ENCODE assay signal across 22 cellular contexts in genomic region chr18:8044004-8044403, GRCh38.
"Had no signal": no experiment of that assay in that cellular context is flagged by ENCODE, and none has a peak within 500 bp of the region (broad histone marks: within the 10 kb centered on the region; RNA-seq: fewer than 3 reads in every experiment).

No MANE protein-coding gene starts in this region.

- ATAC-seq: HepG2, Panc1, PC-3 had no signal

- H3K27ac ChIP-seq: RWPE1 had no signal

- DNase-seq: IMR-90, Karpas-422, KG1, MM.1S, NCI-H1092 treated with DMSO at 0.1 percent for 48 hours, NCI-H1436, NCI-H187, NCI-H2029, NCI-H2081 treated with DMSO at 0.1 percent for 48 hours, NCI-H2171, NCI-H226, NCI-H446, NCI-H510A, NCI-H524 treated with DMSO at 0.1 percent for 48 hours, NCI-H69, NCI-H774, PC-3, SHP77, SK-N-SH had no signal

- H3K9me3 ChIP-seq: SK-N-SH had no signal
